6 cellular contexts compared by ENCODE assay signal in genomic region chr12:81200561-81200960, GRCh38.
DNase-seq lines count a peak whose midpoint lies in the region; TF ChIP-seq lines count a peak whose summit lies in the region.
"Not testable (repeated sequence)": the region's sequence is repeated elsewhere in the genome, so short reads cannot be mapped to it uniquely, and the experiment has no call there.

No MANE protein-coding gene starts in this region.

- H3K9ac ChIP-seq in OCI-LY3 (ENCODE audit: low read length); mesenchymal stem cell (ENCODE audit: low read length): not testable (repeated sequence)

- H3K27ac ChIP-seq in OCI-LY3 (ENCODE audit: low read length): not testable (repeated sequence)
- H3K27ac ChIP-seq in mesenchymal stem cell (ENCODE audit: low read length, poor library complexity, severe bottlenecking): peak overlapping the region; percentile 23

- H3K79me1 ChIP-seq in mesenchymal stem cell (replicated peaks; ENCODE audit: low read length, poor library complexity, severe bottlenecking): not testable (repeated sequence)

- not testable (repeated sequence) for H3K27me3 ChIP-seq in OCI-LY3 (ENCODE audit: low read depth, low read length); mesenchymal stem cell (ENCODE audit: control insufficient read depth in 1 of 2, insufficient read depth in 1 of 2, low read length in 2 of 2)

- not testable (repeated sequence) for H2BK15ac ChIP-seq in mesenchymal stem cell (ENCODE audit: low read depth, poor library complexity, severe bottlenecking)

- DNase-seq in Caki2 (ENCODE audit: low read depth): peak; percentile 28
- DNase-seq in epithelial cell of proximal tubule (ENCODE audit: low read depth): peak; percentile 35
- peak; percentile 67 for DNase-seq in kidney tubule cell (ENCODE audit: low spot score)
- not testable (repeated sequence) for DNase-seq in mesenchymal stem cell
- DNase-seq in renal cortical epithelial cell (ENCODE audit: low read depth): peak; percentile 62

- not testable (repeated sequence) for H2BK12ac ChIP-seq in mesenchymal stem cell (ENCODE audit: low read length in 2 of 2)

- H3K4ac ChIP-seq in mesenchymal stem cell (ENCODE audit: low read depth in 1 of 2, low read length in 2 of 2): not testable (repeated sequence)

- H3K79me2 ChIP-seq in OCI-LY3 (ENCODE audit: low read length): not testable (repeated sequence)

- H3K4me3 ChIP-seq in OCI-LY3 (ENCODE audit: low read length); epithelial cell of proximal tubule (ENCODE audit: low read depth, low read length); mesenchymal stem cell (ENCODE audit: insufficient read depth in 1 of 2, low read depth in 1 of 2, low read length in 2 of 2): not testable (repeated sequence)

- H4K8ac ChIP-seq in mesenchymal stem cell (ENCODE audit: low read length): not testable (repeated sequence)

- H2BK5ac ChIP-seq in mesenchymal stem cell (ENCODE audit: low read depth, low read length, poor library complexity, severe bottlenecking): not testable (repeated sequence)

- not testable (repeated sequence) for H4K20me1 ChIP-seq in OCI-LY3 (ENCODE audit: insufficient read depth, low read length)

- H4K91ac ChIP-seq in mesenchymal stem cell (ENCODE audit: low read length): not testable (repeated sequence)

- H3K23ac ChIP-seq in mesenchymal stem cell (ENCODE audit: low read length in 2 of 2): not testable (repeated sequence)

- not testable (repeated sequence) for H3K36me3 ChIP-seq in OCI-LY3 (replicated peaks; ENCODE audit: low read depth, low read length); mesenchymal stem cell (ENCODE audit: control insufficient read depth in 1 of 2, insufficient read depth in 2 of 2, low read depth in 1 of 2, low read length in 2 of 2)

- peak overlapping the region; percentile 45 for H3K4me2 ChIP-seq in OCI-LY3 (ENCODE audit: low read length)
- not testable (repeated sequence) for H3K4me2 ChIP-seq in mesenchymal stem cell (ENCODE audit: low read length, poor library complexity, severe bottlenecking)

- not testable (repeated sequence) for H2AK5ac ChIP-seq in mesenchymal stem cell (ENCODE audit: low read length, severe bottlenecking)

- in situ Hi-C loops in Caki2 (cut with HindIII; ENCODE audit: low pct_unique_long_range_greater_than_20kb, low sequenced_read_pairs): not testable (repeated sequence)

- not testable (repeated sequence) for H3K4me1 ChIP-seq in OCI-LY3 (ENCODE audit: low read length); mesenchymal stem cell (ENCODE audit: control insufficient read depth, insufficient read depth, low read depth, low read length)

- H3K9me3 ChIP-seq in OCI-LY3 (ENCODE audit: insufficient read depth, low read length); mesenchymal stem cell (ENCODE audit: control insufficient read depth, low read length): not testable (repeated sequence)

- not testable (repeated sequence) for TF ChIP-seq CTCF in OCI-LY3 (IDR thresholded peaks at IDR 0.05; ENCODE audit: low read depth, low read length); epithelial cell of proximal tubule (conservative IDR thresholded peaks at IDR 0.05; ENCODE audit: low read depth, low read length)

- WGBS in mesenchymal stem cell: 87% methylated on average over 6 of the region's 6 CpGs

- H2AFZ ChIP-seq in OCI-LY3 (ENCODE audit: low read depth, low read length); mesenchymal stem cell (ENCODE audit: low read depth, low read length): not testable (repeated sequence)

- H3K18ac ChIP-seq in mesenchymal stem cell (ENCODE audit: low read depth in 1 of 2, low read length in 2 of 2): not testable (repeated sequence)

- not testable (repeated sequence) for H2BK120ac ChIP-seq in mesenchymal stem cell (ENCODE audit: low read depth, low read length)

- H3K14ac ChIP-seq in mesenchymal stem cell (ENCODE audit: low read length in 2 of 2): not testable (repeated sequence)
